16 cellular contexts compared by ENCODE assay signal in the genomic region with DNA sequence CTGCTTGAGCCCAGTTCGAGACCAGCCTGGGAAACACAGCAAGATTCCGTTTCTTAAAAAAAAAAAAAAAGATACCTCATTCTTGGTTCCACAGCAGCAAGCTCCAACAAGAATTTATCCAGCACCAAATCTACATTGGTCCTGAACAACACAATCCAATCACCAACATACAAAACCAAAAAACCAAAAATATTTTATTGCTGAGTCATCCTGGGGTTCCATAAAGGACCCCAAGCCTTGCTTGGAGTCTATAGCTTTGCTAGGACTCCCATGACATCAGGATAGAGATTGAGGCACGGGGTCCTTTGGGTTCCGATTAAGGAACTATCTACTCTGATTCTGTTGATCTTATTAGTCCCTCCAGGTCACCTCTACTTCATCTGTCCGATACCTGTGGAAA. TPM values are rescaled to one million over a fixed set of nuclear protein-coding genes. Genes with fewer than 3 reads are reported as not detected.
DNase-seq lines count a peak whose midpoint lies in the region; ATAC-seq, FAIRE-seq and TF ChIP-seq lines count a peak whose summit lies in the region.
"Had no signal": no experiment of that assay in that cellular context is flagged by ENCODE, and none has a peak within 500 bp of the region (broad histone marks: within the 10 kb centered on the region; RNA-seq: fewer than 3 reads in every experiment).

No MANE protein-coding gene starts in this region.

- ATAC-seq in activated CD8-positive, alpha-beta T cell treated with anti-CD3 and anti-CD28 coated beads for 36 hours: no peak
- ATAC-seq in activated CD8-positive, alpha-beta T cell treated with anti-CD3 and anti-CD28 coated beads, Interleukin-2, amount 10 ng/mL, durations not matched to agents 7 days and 5 days: no peak
- no peak for ATAC-seq in K562
- ATAC-seq in pancreas: no peak

- intact Hi-C loops in activated CD8-positive, alpha-beta T cell treated with anti-CD3 and anti-CD28 coated beads for 36 hours (cut with micrococcal nuclease): no loop called here
- intact Hi-C loops in K562 (cut with micrococcal nuclease): no loop called here
- intact Hi-C loops in pancreas (cut with DNase I): no loop called here

- H3K36me3 Mint-ChIP-seq in activated CD8-positive, alpha-beta T cell treated with anti-CD3 and anti-CD28 coated beads for 36 hours (ENCODE audit: low read depth): peaks cover 41% of the 10 kb centered on the region
- peaks cover 45% of the 10 kb centered on the region for H3K36me3 Mint-ChIP-seq in activated CD8-positive, alpha-beta T cell treated with anti-CD3 and anti-CD28 coated beads, Interleukin-2, amount 10 ng/mL, durations not matched to agents 7 days and 5 days (ENCODE audit: low read depth)

- CTCF ChIA-PET in activated CD8-positive, alpha-beta T cell treated with anti-CD3 and anti-CD28 coated beads for 36 hours (lab: Charles Lee): interaction anchor here (1.5 kb wide), 1 partner anchor 31 kb away, joined by 10 read pairs; no protein-coding TSS in a partner anchor
- CTCF ChIA-PET in activated CD8-positive, alpha-beta T cell treated with anti-CD3 and anti-CD28 coated beads, Interleukin-2, amount 10 ng/mL, durations not matched to agents 7 days and 5 days (lab: Charles Lee): no interaction called here
- CTCF ChIA-PET in K562 (lab: Yijun Ruan, JAX; ENCODE audit: low intra/inter-chr PET ratio): no interaction called here

- no peak for TF ChIP-seq RAD21 in K562 (CRISPR knock-in tag; conservative IDR thresholded peaks at IDR 0.05 in 1 of 2, IDR thresholded peaks at IDR 0.05 in 1 of 2)

- no peaks in the 10 kb centered on the region for H3K27me3 ChIP-seq in HUES6 (ENCODE audit: control insufficient read depth, insufficient read depth, low read length)
- H3K27me3 ChIP-seq in K562 (ENCODE audit: control insufficient read depth in 2 of 2, insufficient read depth in 2 of 2, low read length in 2 of 2): no peaks in the 10 kb centered on the region
- no peaks in the 10 kb centered on the region for H3K27me3 ChIP-seq in pancreas
- H3K27me3 ChIP-seq: BLaER1 treated with 17β-estradiol and CSF1 and Interleukin-3, amounts not matched to agents 10 nM and 100 nM had no signal

- H3K9me3 ChIP-seq in HUES6 (ENCODE audit: control insufficient read depth, insufficient read depth, low read depth, low read length) (peaks cover 5% of the 10 kb centered on the region; the same call in 1 of the 2 replicates), K562 (replicated peaks; ENCODE audit: control insufficient read depth, insufficient read depth, low read depth, low read length) (no peaks in the 10 kb centered on the region), pancreas (no peaks in the 10 kb centered on the region)

- H3K4me1 Mint-ChIP-seq in activated CD8-positive, alpha-beta T cell treated with anti-CD3 and anti-CD28 coated beads for 36 hours (ENCODE audit: low read depth): peaks cover 7% of the 10 kb centered on the region
- peaks cover 8% of the 10 kb centered on the region for H3K4me1 Mint-ChIP-seq in activated CD8-positive, alpha-beta T cell treated with anti-CD3 and anti-CD28 coated beads, Interleukin-2, amount 10 ng/mL, durations not matched to agents 7 days and 5 days (ENCODE audit: low read depth)

- no peak overlapping the region for H2AFZ ChIP-seq in K562 (ENCODE audit: low read depth, low read length)
- H2AFZ ChIP-seq: PC-9 had no signal

- no peaks in the 10 kb centered on the region for H3K9me1 ChIP-seq in K562 (ENCODE audit: control insufficient read depth, insufficient read depth, low read length)

- H3K27me3 Mint-ChIP-seq in activated CD8-positive, alpha-beta T cell treated with anti-CD3 and anti-CD28 coated beads for 36 hours: no peaks in the 10 kb centered on the region
- no peaks in the 10 kb centered on the region for H3K27me3 Mint-ChIP-seq in activated CD8-positive, alpha-beta T cell treated with anti-CD3 and anti-CD28 coated beads, Interleukin-2, amount 10 ng/mL, durations not matched to agents 7 days and 5 days (ENCODE audit: low read depth)

- BruUV-seq in K562 (replicated peaks; lab: Mats Ljungman, UMichigan): no TSS peak

- H4K20me1 ChIP-seq in K562 (replicated peaks; ENCODE audit: control insufficient read depth, insufficient read depth, low read length): no peaks in the 10 kb centered on the region
- H4K20me1 ChIP-seq: BLaER1 treated with 17β-estradiol and CSF1 and Interleukin-3, amounts not matched to agents 10 nM and 100 nM had no signal

- 94% methylated on average over 5 of the region's 5 CpGs for WGBS in K562 (ENCODE audit: insufficient coverage, low coverage, missing lambda C conversion rate)
- WGBS in pancreas, 2 donors: 96 to 97% methylated on average over 5 of the region's 5 CpGs

- H3K9ac ChIP-seq in HUES6 (ENCODE audit: low read length): no peak overlapping the region
- no peak overlapping the region for H3K9ac ChIP-seq in K562 (ENCODE audit: insufficient read depth in 1 of 2, low read depth in 2 of 2, low read length in 2 of 2)
- H3K9ac ChIP-seq: KMS-11 had no signal

- no peak for FAIRE-seq in K562 (lab: Jason Lieb, UNC)
- no peak for FAIRE-seq in pancreas (lab: Jason Lieb, UNC)

- H3K4me1 ChIP-seq in HUES6 (ENCODE audit: control insufficient read depth, insufficient read depth, low read length) (no peaks in the 10 kb centered on the region), K562 (replicated peaks in 1 of 2; ENCODE audit: control insufficient read depth in 2 of 2, insufficient read depth in 2 of 2, low read length in 2 of 2) (no peaks in the 10 kb centered on the region; a peak in 1 of 5 replicates), pancreas (no peaks in the 10 kb centered on the region)

- no peaks in the 10 kb centered on the region for H3K79me2 ChIP-seq in K562 (ENCODE audit: control insufficient read depth, insufficient read depth, low read length)

- TF ChIP-seq POLR2A in K562 (conservative IDR thresholded peaks at IDR 0.05): no peak

- DNase-seq in activated CD8-positive, alpha-beta T cell treated with anti-CD3 and anti-CD28 coated beads for 36 hours: no peak
- DNase-seq in activated CD8-positive, alpha-beta T cell treated with anti-CD3 and anti-CD28 coated beads, Interleukin-2, amount 10 ng/mL, durations not matched to agents 7 days and 5 days: no peak
- DNase-seq in K562 (ENCODE audit: extremely low read depth in 1 of 4, low spot score in 3 of 4): no peak
- no peak for DNase-seq in NCI-H1417 (lab: John Stamatoyannopoulos, UW)
- no peak for DNase-seq in pancreas
- DNase-seq: 8988T, GF-D8, GOT3, HFFc6, NCI-H1092, NCI-H1694 treated with DMSO at 0.1 percent for 48 hours, PC-9 had no signal

- H3K36me3 ChIP-seq in HUES6 (ENCODE audit: control insufficient read depth, insufficient read depth, low read length): peaks cover 72% of the 10 kb centered on the region
- H3K36me3 ChIP-seq in K562 (ENCODE audit: control insufficient read depth, insufficient read depth, low read length): peaks cover 61% of the 10 kb centered on the region; the same call in 2 of the 3 replicates
- peaks cover 9 to 59% (median 32%) of the 10 kb centered on the region in 3 donors for H3K36me3 ChIP-seq in pancreas

- no peak for TF ChIP-seq CTCF in activated CD8-positive, alpha-beta T cell treated with anti-CD3 and anti-CD28 coated beads for 36 hours (IDR thresholded peaks at IDR 0.05)
- no peak for TF ChIP-seq CTCF in K562 (IDR thresholded peaks at IDR 0.05 in 2 of 3, conservative IDR thresholded peaks at IDR 0.05 in 1 of 3; ENCODE audit: insufficient read depth in 2 of 3, low read depth in 1 of 3, low read length in 3 of 3)
- no peak for TF ChIP-seq CTCF in pancreas (IDR thresholded peaks at IDR 0.05)

- TF ChIP-seq EP300 in K562 (IDR thresholded peaks at IDR 0.05; ENCODE audit: low read length): no peak

- H3K27ac ChIP-seq in HUES6 (ENCODE audit: low read depth, low read length) (peak overlapping the region; percentile 41; the same call in 1 of the 2 replicates), K562 (ENCODE audit: extremely low read depth, low read depth, low read length) (no peak overlapping the region), pancreas (no peak overlapping the region)
- H3K27ac ChIP-seq: HL-60, KMS-11, PC-9 had no signal

- H3K27ac Mint-ChIP-seq in activated CD8-positive, alpha-beta T cell treated with anti-CD3 and anti-CD28 coated beads for 36 hours: peak overlapping the region; percentile 43
- no peak overlapping the region for H3K27ac Mint-ChIP-seq in activated CD8-positive, alpha-beta T cell treated with anti-CD3 and anti-CD28 coated beads, Interleukin-2, amount 10 ng/mL, durations not matched to agents 7 days and 5 days
- H3K27ac Mint-ChIP-seq: HFFc6 had no signal

- no peaks in the 10 kb centered on the region for H3K9me3 Mint-ChIP-seq in activated CD8-positive, alpha-beta T cell treated with anti-CD3 and anti-CD28 coated beads for 36 hours
- H3K9me3 Mint-ChIP-seq in activated CD8-positive, alpha-beta T cell treated with anti-CD3 and anti-CD28 coated beads, Interleukin-2, amount 10 ng/mL, durations not matched to agents 7 days and 5 days (ENCODE audit: insufficient read depth): no peaks in the 10 kb centered on the region
- H3K9me3 Mint-ChIP-seq: HFFc6 had no signal

- H3K4me2 ChIP-seq in K562 (ENCODE audit: insufficient read depth, low read length): no peak overlapping the region
- H3K4me2 ChIP-seq: KMS-11, PC-9 had no signal

- H3K4me3 Mint-ChIP-seq in activated CD8-positive, alpha-beta T cell treated with anti-CD3 and anti-CD28 coated beads for 36 hours: no peak overlapping the region
- no peak overlapping the region for H3K4me3 Mint-ChIP-seq in activated CD8-positive, alpha-beta T cell treated with anti-CD3 and anti-CD28 coated beads, Interleukin-2, amount 10 ng/mL, durations not matched to agents 7 days and 5 days
- H3K4me3 Mint-ChIP-seq: HFFc6 had no signal

- in situ Hi-C loops in K562 (cut with MboI): no loop called here

- POLR2A ChIA-PET in activated CD8-positive, alpha-beta T cell treated with anti-CD3 and anti-CD28 coated beads for 36 hours (lab: Charles Lee): interaction anchor here (1.4 to 2.5 kb wide), 2 partner anchors 11 to 33 kb away, joined by 5 to 12 read pairs; a partner anchor contains a TSS
- POLR2A ChIA-PET in activated CD8-positive, alpha-beta T cell treated with anti-CD3 and anti-CD28 coated beads, Interleukin-2, amount 10 ng/mL, durations not matched to agents 7 days and 5 days (lab: Charles Lee): interaction anchor here (1.0 kb wide), 1 partner anchor 17 kb away, joined by 3 read pairs; no protein-coding TSS in a partner anchor
- POLR2A ChIA-PET in K562 (lab: Yijun Ruan, JAX): interaction anchor here (0.5 kb wide), 1 partner anchor 8 kb away, joined by 3 read pairs; no protein-coding TSS in a partner anchor

- H3K4me3 ChIP-seq in HUES6 (ENCODE audit: low read depth, low read length) (no peak overlapping the region), K562 (no peak overlapping the region), pancreas (no peak overlapping the region)
- H3K4me3 ChIP-seq: BLaER1 treated with 17β-estradiol and CSF1 and Interleukin-3, amounts not matched to agents 10 nM and 100 nM; PC-9 had no signal

RNA-seq across cellular contexts. Expression of a gene that starts 7.7 kb away (rescaled TPM):
- total RNA-seq in activated CD8-positive, alpha-beta T cell treated with anti-CD3 and anti-CD28 coated beads for 36 hours: 10 to 100 TPM; 39.5 to 40.7 TPM
- 10 to 100 TPM; 51.8 to 56.6 TPM for total RNA-seq in activated CD8-positive, alpha-beta T cell treated with anti-CD3 and anti-CD28 coated beads, Interleukin-2, amount 10 ng/mL, durations not matched to agents 7 days and 5 days
- 124 and 166 TPM in 2 replicates for total RNA-seq in K562 (2011; cell fraction: chromatin; rRNA removed; ENCODE audit: low replicate concordance)
- 148 and 154 TPM in 2 replicates for total RNA-seq in K562 (2011; cell fraction: nucleolus; rRNA removed)
- total RNA-seq in K562 (2011; cell fraction: nucleoplasm; rRNA removed): 122 and 133 TPM in 2 replicates
- total RNA-seq in K562 (2014; rRNA removed) (47.8 and 48.9 TPM in 2 replicates), K562 (2014; rRNA removed; fragmentation: Illumina TruSeq; extraction: Trizol) (35.6 and 36.9 TPM in 2 replicates), K562 (2015; rRNA removed; fragmentation: Illumina TruSeq; extraction: Trizol) (42.3 and 44.1 TPM in 2 replicates), K562 (2021) (31.4 and 39.1 TPM in 2 replicates), pancreas (10 to 100 TPM; 11.4 to 16.0 (median 13.9) TPM)
- polyA plus RNA-seq in K562 (2011; rRNA removed) (49.3 and 65.2 TPM in 2 replicates), K562 (2014; fragmentation: Illumina TruSeq; extraction: Trizol) (31.4 and 36.4 TPM in 2 replicates), K562 (2014; fragmentation: Nextera tagmentation; extraction: Ambion mirVana) (10 to 100 TPM; 32.1 to 59.2 TPM), K562 (2014; rRNA removed) (51.1 and 61.1 TPM in 2 replicates), pancreas (10 to 100 TPM; 41.2 to 69.8 TPM)
- polyA plus RNA-seq in K562 (2011; cell fraction: cytosol; rRNA removed): 108 and 117 TPM in 2 replicates
- 143 and 149 TPM in 2 replicates for polyA plus RNA-seq in K562 (2011; cell fraction: nucleus; rRNA removed)
- 37.0 and 40.1 TPM in 2 replicates for polyA plus RNA-seq in K562 (2012)
- polyA minus RNA-seq in K562 (2011; rRNA and poly(A)+ RNA removed): 73.0 and 76.7 TPM in 2 replicates
- polyA minus RNA-seq in K562 (2011; cell fraction: cytosol; rRNA and poly(A)+ RNA removed): 25.3 and 34.6 TPM in 2 replicates
- 63.1 and 78.1 TPM in 2 replicates for polyA minus RNA-seq in K562 (2011; cell fraction: nucleus; rRNA and poly(A)+ RNA removed)

RNA-seq across cellular contexts. Expression of a gene that starts 8.1 kb away (rescaled TPM):
- total RNA-seq in activated CD8-positive, alpha-beta T cell treated with anti-CD3 and anti-CD28 coated beads for 36 hours: 100 to 1,000 TPM; 196 to 211 TPM
- 100 to 1,000 TPM; 135 to 142 TPM for total RNA-seq in activated CD8-positive, alpha-beta T cell treated with anti-CD3 and anti-CD28 coated beads, Interleukin-2, amount 10 ng/mL, durations not matched to agents 7 days and 5 days
- 34.9 and 40.9 TPM in 2 replicates for total RNA-seq in K562 (2011; cell fraction: chromatin; rRNA removed; ENCODE audit: low replicate concordance)
- 31.0 and 33.6 TPM in 2 replicates for total RNA-seq in K562 (2011; cell fraction: nucleolus; rRNA removed)
- total RNA-seq in K562 (2011; cell fraction: nucleoplasm; rRNA removed): 40.3 and 47.9 TPM in 2 replicates
- total RNA-seq in K562 (2014; rRNA removed) (157 and 188 TPM in 2 replicates), K562 (2014; rRNA removed; fragmentation: Illumina TruSeq; extraction: Trizol) (49.5 and 50.2 TPM in 2 replicates), K562 (2015; rRNA removed; fragmentation: Illumina TruSeq; extraction: Trizol) (54.8 and 63.8 TPM in 2 replicates), K562 (2021) (142 and 143 TPM in 2 replicates), pancreas (100 to 1,000 TPM in 1 of 6 donors, 10 to 100 TPM in 5; 50.9 to 107 (median 64.6) TPM)
- polyA plus RNA-seq in K562 (2011; rRNA removed) (224 and 225 TPM in 2 replicates), K562 (2014; fragmentation: Illumina TruSeq; extraction: Trizol) (212 and 274 TPM in 2 replicates), K562 (2014; fragmentation: Nextera tagmentation; extraction: Ambion mirVana) (100 to 1,000 TPM; 158 to 234 TPM), K562 (2014; rRNA removed) (218 and 222 TPM in 2 replicates), pancreas (10 to 100 TPM; 53.9 to 88.2 TPM)
- 321 and 341 TPM in 2 replicates for polyA plus RNA-seq in K562 (2011; cell fraction: cytosol; rRNA removed)
- 175 and 219 TPM in 2 replicates for polyA plus RNA-seq in K562 (2011; cell fraction: nucleus; rRNA removed)
- polyA plus RNA-seq in K562 (2012): 161 and 174 TPM in 2 replicates
- polyA minus RNA-seq in K562 (2011; rRNA and poly(A)+ RNA removed): 141 and 166 TPM in 2 replicates
- 59.7 and 65.9 TPM in 2 replicates for polyA minus RNA-seq in K562 (2011; cell fraction: cytosol; rRNA and poly(A)+ RNA removed)
- 14.0 and 29.0 TPM in 2 replicates for polyA minus RNA-seq in K562 (2011; cell fraction: nucleus; rRNA and poly(A)+ RNA removed)

RNA-seq across cellular contexts. Expression of a gene that starts 10.9 kb away (rescaled TPM):
- total RNA-seq in activated CD8-positive, alpha-beta T cell treated with anti-CD3 and anti-CD28 coated beads for 36 hours: under 1 TPM; 0.54 to 0.59 TPM
- total RNA-seq in activated CD8-positive, alpha-beta T cell treated with anti-CD3 and anti-CD28 coated beads, Interleukin-2, amount 10 ng/mL, durations not matched to agents 7 days and 5 days: 1 to 10 TPM; 2.4 to 2.7 TPM
- 0.12 TPM in 1 of 2 replicates, not detected in the other for total RNA-seq in K562 (2011; cell fraction: chromatin; rRNA removed; ENCODE audit: low replicate concordance)
- total RNA-seq in K562 (2011; cell fraction: nucleolus; rRNA removed): not detected in 2 replicates
- 0.07 TPM in 1 of 2 replicates, not detected in the other for total RNA-seq in K562 (2011; cell fraction: nucleoplasm; rRNA removed)
- not detected in 2 replicates for total RNA-seq in K562 (2014; rRNA removed)
- not detected in 2 replicates for total RNA-seq in K562 (2014; rRNA removed; fragmentation: Illumina TruSeq; extraction: Trizol)
- total RNA-seq in K562 (2015; rRNA removed; fragmentation: Illumina TruSeq; extraction: Trizol): 0.04 TPM in 2 replicates
- total RNA-seq in K562 (2021): 0.02 TPM in 1 of 2 replicates, not detected in the other
- not detected in 2 replicates for polyA plus RNA-seq in K562 (2011; rRNA removed)
- polyA plus RNA-seq in K562 (2011; cell fraction: cytosol; rRNA removed): not detected in 2 replicates
- polyA plus RNA-seq in K562 (2011; cell fraction: nucleus; rRNA removed): 0.03 and 0.06 TPM in 2 replicates
- 0.12 TPM in 2 replicates for polyA plus RNA-seq in K562 (2012)
- not detected in 2 replicates for polyA plus RNA-seq in K562 (2014; fragmentation: Illumina TruSeq; extraction: Trizol)
- under 1 TPM; 0.13 to 0.27 TPM for polyA plus RNA-seq in K562 (2014; fragmentation: Nextera tagmentation; extraction: Ambion mirVana)
- 0.15 TPM in 1 of 2 replicates, not detected in the other for polyA plus RNA-seq in K562 (2014; rRNA removed)
- 0.06 TPM in 1 of 2 replicates, not detected in the other for polyA minus RNA-seq in K562 (2011; rRNA and poly(A)+ RNA removed)
- not detected in 2 replicates for polyA minus RNA-seq in K562 (2011; cell fraction: cytosol; rRNA and poly(A)+ RNA removed)
- polyA minus RNA-seq in K562 (2011; cell fraction: nucleus; rRNA and poly(A)+ RNA removed): under 0.01 and 0.11 TPM in 2 replicates
- under 1 TPM; 0.08 to 0.34 (median 0.13) TPM for total RNA-seq in pancreas
- under 1 TPM; 0.12 to 0.15 TPM for polyA plus RNA-seq in pancreas

RNA-seq across cellular contexts. Expression of a gene that starts 14.3 kb away (rescaled TPM):
- total RNA-seq in activated CD8-positive, alpha-beta T cell treated with anti-CD3 and anti-CD28 coated beads for 36 hours: 10 to 100 TPM; 21.0 to 27.3 TPM
- total RNA-seq in activated CD8-positive, alpha-beta T cell treated with anti-CD3 and anti-CD28 coated beads, Interleukin-2, amount 10 ng/mL, durations not matched to agents 7 days and 5 days: 10 to 100 TPM; 31.3 to 31.6 TPM
- total RNA-seq in K562 (2011; cell fraction: chromatin; rRNA removed; ENCODE audit: low replicate concordance): 39.4 and 59.8 TPM in 2 replicates
- total RNA-seq in K562 (2011; cell fraction: nucleolus; rRNA removed): 44.1 and 49.7 TPM in 2 replicates
- total RNA-seq in K562 (2011; cell fraction: nucleoplasm; rRNA removed): 51.0 and 52.4 TPM in 2 replicates
- total RNA-seq in K562 (2014; rRNA removed) (10.3 and 10.9 TPM in 2 replicates), K562 (2014; rRNA removed; fragmentation: Illumina TruSeq; extraction: Trizol) (8.6 and 10.2 TPM in 2 replicates), K562 (2015; rRNA removed; fragmentation: Illumina TruSeq; extraction: Trizol) (10.7 and 11.7 TPM in 2 replicates), K562 (2021) (15.1 and 20.9 TPM in 2 replicates), pancreas (10 to 100 TPM in 5 of 6 donors, 1 to 10 TPM in 1; 8.9 to 20.5 (median 14.4) TPM)
- polyA plus RNA-seq in K562 (2011; rRNA removed) (17.7 and 30.2 TPM in 2 replicates), K562 (2014; fragmentation: Illumina TruSeq; extraction: Trizol) (14.9 and 16.6 TPM in 2 replicates), K562 (2014; fragmentation: Nextera tagmentation; extraction: Ambion mirVana) (1 to 10 TPM; 5.3 to 7.4 TPM), K562 (2014; rRNA removed) (16.0 and 18.9 TPM in 2 replicates), pancreas (10 to 100 TPM; 26.8 to 38.2 TPM)
- polyA plus RNA-seq in K562 (2011; cell fraction: cytosol; rRNA removed): 20.6 and 21.5 TPM in 2 replicates
- 95.5 and 114 TPM in 2 replicates for polyA plus RNA-seq in K562 (2011; cell fraction: nucleus; rRNA removed)
- 14.4 and 21.9 TPM in 2 replicates for polyA plus RNA-seq in K562 (2012)
- polyA minus RNA-seq in K562 (2011; rRNA and poly(A)+ RNA removed): 9.1 and 12.0 TPM in 2 replicates
- polyA minus RNA-seq in K562 (2011; cell fraction: cytosol; rRNA and poly(A)+ RNA removed): 4.4 and 6.0 TPM in 2 replicates
- polyA minus RNA-seq in K562 (2011; cell fraction: nucleus; rRNA and poly(A)+ RNA removed): 15.5 and 27.3 TPM in 2 replicates

RNA-seq across cellular contexts. Expression of a gene that starts 22.3 kb away (rescaled TPM):
- 100 to 1,000 TPM; 176 to 183 TPM for total RNA-seq in activated CD8-positive, alpha-beta T cell treated with anti-CD3 and anti-CD28 coated beads for 36 hours
- 100 to 1,000 TPM; 211 to 216 TPM for total RNA-seq in activated CD8-positive, alpha-beta T cell treated with anti-CD3 and anti-CD28 coated beads, Interleukin-2, amount 10 ng/mL, durations not matched to agents 7 days and 5 days
- 112 and 115 TPM in 2 replicates for total RNA-seq in K562 (2011; cell fraction: chromatin; rRNA removed; ENCODE audit: low replicate concordance)
- 90.6 and 93.6 TPM in 2 replicates for total RNA-seq in K562 (2011; cell fraction: nucleolus; rRNA removed)
- 115 and 131 TPM in 2 replicates for total RNA-seq in K562 (2011; cell fraction: nucleoplasm; rRNA removed)
- total RNA-seq in K562 (2014; rRNA removed): 92.5 and 119 TPM in 2 replicates
- 163 and 170 TPM in 2 replicates for total RNA-seq in K562 (2014; rRNA removed; fragmentation: Illumina TruSeq; extraction: Trizol)
- 141 and 144 TPM in 2 replicates for total RNA-seq in K562 (2015; rRNA removed; fragmentation: Illumina TruSeq; extraction: Trizol)
- total RNA-seq in K562 (2021): 119 and 130 TPM in 2 replicates
- polyA plus RNA-seq in K562 (2011; rRNA removed): 252 and 288 TPM in 2 replicates
- 200 and 236 TPM in 2 replicates for polyA plus RNA-seq in K562 (2011; cell fraction: cytosol; rRNA removed)
- polyA plus RNA-seq in K562 (2011; cell fraction: nucleus; rRNA removed): 141 and 192 TPM in 2 replicates
- polyA plus RNA-seq in K562 (2012): 88.6 and 90.8 TPM in 2 replicates
- polyA plus RNA-seq in K562 (2014; fragmentation: Illumina TruSeq; extraction: Trizol): 198 and 208 TPM in 2 replicates
- polyA plus RNA-seq in K562 (2014; fragmentation: Nextera tagmentation; extraction: Ambion mirVana): 100 to 1,000 TPM in 1 of 2 experiments, 10 to 100 TPM in 1; 96.2 to 137 TPM
- polyA plus RNA-seq in K562 (2014; rRNA removed): 134 and 143 TPM in 2 replicates
- polyA minus RNA-seq in K562 (2011; rRNA and poly(A)+ RNA removed): 135 and 159 TPM in 2 replicates
- 92.7 and 94.6 TPM in 2 replicates for polyA minus RNA-seq in K562 (2011; cell fraction: cytosol; rRNA and poly(A)+ RNA removed)
- 36.8 and 65.8 TPM in 2 replicates for polyA minus RNA-seq in K562 (2011; cell fraction: nucleus; rRNA and poly(A)+ RNA removed)
- total RNA-seq in pancreas: 10 to 100 TPM in 2 of 6 donors, 1 to 10 TPM in 4; 6.2 to 17.2 (median 8.4) TPM
- 10 to 100 TPM in 1 of 2 donors, 1 to 10 TPM in 1; 9.0 to 24.0 TPM for polyA plus RNA-seq in pancreas
